In the genomic region with DNA sequence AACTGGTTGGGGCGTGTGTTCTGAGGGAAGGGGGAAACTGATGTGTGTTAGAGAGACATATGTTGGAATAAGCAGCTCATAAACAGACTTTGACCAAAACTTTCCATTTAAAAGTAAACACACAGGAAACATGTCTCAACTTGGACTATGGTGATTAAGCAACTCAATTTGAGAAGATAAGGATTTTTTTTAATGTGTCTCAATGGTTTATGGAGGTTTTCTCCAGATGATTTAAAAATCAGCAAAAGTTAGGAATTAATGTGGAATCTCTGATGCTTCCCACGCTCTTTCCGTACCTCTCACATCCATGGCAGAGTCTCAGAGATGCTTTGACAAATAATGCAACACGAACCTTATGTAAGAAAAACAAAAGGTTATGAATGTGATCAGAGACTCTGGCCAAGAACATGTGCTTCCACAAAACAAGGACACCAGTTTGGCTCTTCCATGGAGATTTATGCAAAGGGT, we compare ENCODE assay signal across 12 cellular contexts.
DNase-seq lines count a peak whose midpoint lies in the region; ATAC-seq and TF ChIP-seq lines count a peak whose summit lies in the region.
"Had no signal": no experiment of that assay in that cellular context is flagged by ENCODE, and none has a peak within 500 bp of the region (broad histone marks: within the 10 kb centered on the region; RNA-seq: fewer than 3 reads in every experiment).

No MANE protein-coding gene starts in this region.

- CTCF ChIA-PET in activated CD8-positive, alpha-beta T cell treated with anti-CD3 and anti-CD28 coated beads, Interleukin-2, amount 10 ng/mL, durations not matched to agents 7 days and 5 days (lab: Charles Lee): interaction anchor here (0.7 to 1.0 kb wide), 3 partner anchors 10 to 246 kb away, joined by 3 read pairs; no protein-coding TSS in a partner anchor

- no peaks in the 10 kb centered on the region for H3K27me3 Mint-ChIP-seq in activated CD8-positive, alpha-beta T cell treated with anti-CD3 and anti-CD28 coated beads, Interleukin-2, amount 10 ng/mL, durations not matched to agents 7 days and 5 days (ENCODE audit: low read depth)

- H3K4me3 ChIP-seq in heart left ventricle (no peak overlapping the region), skin epidermis (no peak overlapping the region)

- H3K27me3 ChIP-seq in heart left ventricle: no peaks in the 10 kb centered on the region

- peak; percentile 22 for DNase-seq in HCEC 1CT
- no peak for DNase-seq in activated CD8-positive, alpha-beta T cell treated with anti-CD3 and anti-CD28 coated beads, Interleukin-2, amount 10 ng/mL, durations not matched to agents 7 days and 5 days
- no peak for DNase-seq in heart left ventricle
- no peak for DNase-seq in RKO (ENCODE audit: low spot score)
- DNase-seq: anterior cingulate cortex, NCI-H510A treated with DMSO at 0.1 percent for 48 hours, substantia nigra had no signal

- POLR2A ChIA-PET in activated CD8-positive, alpha-beta T cell treated with anti-CD3 and anti-CD28 coated beads, Interleukin-2, amount 10 ng/mL, durations not matched to agents 7 days and 5 days (lab: Charles Lee): interaction anchor here (1.0 kb wide), 1 partner anchor 558 kb away, joined by 3 read pairs; no protein-coding TSS in a partner anchor

- H3K4me1 ChIP-seq in heart left ventricle: peaks cover 0 to 69% (median 39%) of the 10 kb centered on the region in 12 donors

- H3K36me3 Mint-ChIP-seq in activated CD8-positive, alpha-beta T cell treated with anti-CD3 and anti-CD28 coated beads, Interleukin-2, amount 10 ng/mL, durations not matched to agents 7 days and 5 days (ENCODE audit: low read depth): peaks cover 18% of the 10 kb centered on the region

- intact Hi-C loops in heart left ventricle (cut with DNase I): no loop called here

- H3K27ac ChIP-seq in heart left ventricle (peak overlapping the region in 10 of 12 donors; percentile 17 to 71 (median 50)), skin epidermis (peak overlapping the region in 11 of 21 experiments; percentile 0 to 64 (median 42))
- H3K27ac ChIP-seq: HL-60 had no signal

- H3K9me3 ChIP-seq in heart left ventricle: no peaks in the 10 kb centered on the region

- peaks cover 26% of the 10 kb centered on the region for H3K4me1 Mint-ChIP-seq in activated CD8-positive, alpha-beta T cell treated with anti-CD3 and anti-CD28 coated beads, Interleukin-2, amount 10 ng/mL, durations not matched to agents 7 days and 5 days (ENCODE audit: low read depth)

- TF ChIP-seq CTCF in heart left ventricle (IDR thresholded peaks at IDR 0.05): no peak

- peaks cover 0 to 5% (median 0%) of the 10 kb centered on the region in 9 donors for H3K36me3 ChIP-seq in heart left ventricle

- WGBS in heart left ventricle, 4 donors: 38 to 62% (median 50%) methylated on average over 4 of the region's 4 CpGs

- no peak for ATAC-seq in activated CD8-positive, alpha-beta T cell treated with anti-CD3 and anti-CD28 coated beads, Interleukin-2, amount 10 ng/mL, durations not matched to agents 7 days and 5 days
- ATAC-seq in heart left ventricle (peak in 3 of 4 donors; percentile 25 to 39 (median 29)), GM18519 (IDR thresholded peaks at IDR 0.05; ENCODE audit: low FRiP score, unreplicated experiment) (no peak), SK-N-SH treated with all-trans-retinoic acid at 6 μM for 48 hours (no peak), GM21825 (IDR thresholded peaks at IDR 0.05; ENCODE audit: unreplicated experiment) (no peak)

- no peak for TF ChIP-seq POLR2A in heart left ventricle (IDR thresholded peaks at IDR 0.05)

- peak overlapping the region; percentile 17 for H3K27ac Mint-ChIP-seq in activated CD8-positive, alpha-beta T cell treated with anti-CD3 and anti-CD28 coated beads, Interleukin-2, amount 10 ng/mL, durations not matched to agents 7 days and 5 days

- H3K9me3 Mint-ChIP-seq in activated CD8-positive, alpha-beta T cell treated with anti-CD3 and anti-CD28 coated beads, Interleukin-2, amount 10 ng/mL, durations not matched to agents 7 days and 5 days (ENCODE audit: insufficient read depth): no peaks in the 10 kb centered on the region

- no peak overlapping the region for H3K4me3 Mint-ChIP-seq in activated CD8-positive, alpha-beta T cell treated with anti-CD3 and anti-CD28 coated beads, Interleukin-2, amount 10 ng/mL, durations not matched to agents 7 days and 5 days

TF ChIP-seq in SK-N-SH treated with all-trans-retinoic acid at 6 μM for 48 hours, 23 proteins besides CTCF, POLR2A, EP300 and RAD21 (continues in another document):
- no peak for TF ChIP-seq ZFP3 (CRISPR knock-in tag; IDR thresholded peaks at IDR 0.05)
- TF ChIP-seq ZC3H10 (CRISPR knock-in tag; IDR thresholded peaks at IDR 0.05): no peak
- TF ChIP-seq, protein P1, sequence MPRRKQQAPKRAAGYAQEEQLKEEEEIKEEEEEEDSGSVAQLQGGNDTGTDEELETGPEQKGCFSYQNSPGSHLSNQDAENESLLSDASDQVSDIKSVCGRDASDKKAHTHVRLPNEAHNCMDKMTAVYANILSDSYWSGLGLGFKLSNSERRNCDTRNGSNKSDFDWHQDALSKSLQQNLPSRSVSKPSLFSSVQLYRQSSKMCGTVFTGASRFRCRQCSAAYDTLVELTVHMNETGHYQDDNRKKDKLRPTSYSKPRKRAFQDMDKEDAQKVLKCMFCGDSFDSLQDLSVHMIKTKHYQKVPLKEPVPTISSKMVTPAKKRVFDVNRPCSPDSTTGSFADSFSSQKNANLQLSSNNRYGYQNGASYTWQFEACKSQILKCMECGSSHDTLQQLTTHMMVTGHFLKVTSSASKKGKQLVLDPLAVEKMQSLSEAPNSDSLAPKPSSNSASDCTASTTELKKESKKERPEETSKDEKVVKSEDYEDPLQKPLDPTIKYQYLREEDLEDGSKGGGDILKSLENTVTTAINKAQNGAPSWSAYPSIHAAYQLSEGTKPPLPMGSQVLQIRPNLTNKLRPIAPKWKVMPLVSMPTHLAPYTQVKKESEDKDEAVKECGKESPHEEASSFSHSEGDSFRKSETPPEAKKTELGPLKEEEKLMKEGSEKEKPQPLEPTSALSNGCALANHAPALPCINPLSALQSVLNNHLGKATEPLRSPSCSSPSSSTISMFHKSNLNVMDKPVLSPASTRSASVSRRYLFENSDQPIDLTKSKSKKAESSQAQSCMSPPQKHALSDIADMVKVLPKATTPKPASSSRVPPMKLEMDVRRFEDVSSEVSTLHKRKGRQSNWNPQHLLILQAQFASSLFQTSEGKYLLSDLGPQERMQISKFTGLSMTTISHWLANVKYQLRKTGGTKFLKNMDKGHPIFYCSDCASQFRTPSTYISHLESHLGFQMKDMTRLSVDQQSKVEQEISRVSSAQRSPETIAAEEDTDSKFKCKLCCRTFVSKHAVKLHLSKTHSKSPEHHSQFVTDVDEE (CRISPR knock-in tag; IDR thresholded peaks at IDR 0.05): no peak
- no peak for TF ChIP-seq GLIS3 (CRISPR knock-in tag; IDR thresholded peaks at IDR 0.05)
- no peak for TF ChIP-seq PPARA (CRISPR knock-in tag; IDR thresholded peaks at IDR 0.05; ENCODE audit: borderline replicate concordance)
- no peak for TF ChIP-seq ZNF70 (CRISPR knock-in tag; IDR thresholded peaks at IDR 0.05)
- TF ChIP-seq ISL1 (CRISPR knock-in tag; IDR thresholded peaks at IDR 0.05): no peak
- no peak for TF ChIP-seq TOX (CRISPR knock-in tag; IDR thresholded peaks at IDR 0.05; ENCODE audit: borderline replicate concordance)
- TF ChIP-seq, protein P2, sequence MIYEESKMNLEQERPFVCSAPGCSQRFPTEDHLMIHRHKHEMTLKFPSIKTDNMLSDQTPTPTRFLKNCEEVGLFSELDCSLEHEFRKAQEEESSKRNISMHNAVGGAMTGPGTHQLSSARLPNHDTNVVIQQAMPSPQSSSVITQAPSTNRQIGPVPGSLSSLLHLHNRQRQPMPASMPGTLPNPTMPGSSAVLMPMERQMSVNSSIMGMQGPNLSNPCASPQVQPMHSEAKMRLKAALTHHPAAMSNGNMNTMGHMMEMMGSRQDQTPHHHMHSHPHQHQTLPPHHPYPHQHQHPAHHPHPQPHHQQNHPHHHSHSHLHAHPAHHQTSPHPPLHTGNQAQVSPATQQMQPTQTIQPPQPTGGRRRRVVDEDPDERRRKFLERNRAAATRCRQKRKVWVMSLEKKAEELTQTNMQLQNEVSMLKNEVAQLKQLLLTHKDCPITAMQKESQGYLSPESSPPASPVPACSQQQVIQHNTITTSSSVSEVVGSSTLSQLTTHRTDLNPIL (CRISPR knock-in tag; IDR thresholded peaks at IDR 0.05; ENCODE audit: low read depth): no peak
- no peak for TF ChIP-seq TCF4 (CRISPR knock-in tag; IDR thresholded peaks at IDR 0.05; ENCODE audit: borderline replicate concordance)
- TF ChIP-seq, protein P3, sequence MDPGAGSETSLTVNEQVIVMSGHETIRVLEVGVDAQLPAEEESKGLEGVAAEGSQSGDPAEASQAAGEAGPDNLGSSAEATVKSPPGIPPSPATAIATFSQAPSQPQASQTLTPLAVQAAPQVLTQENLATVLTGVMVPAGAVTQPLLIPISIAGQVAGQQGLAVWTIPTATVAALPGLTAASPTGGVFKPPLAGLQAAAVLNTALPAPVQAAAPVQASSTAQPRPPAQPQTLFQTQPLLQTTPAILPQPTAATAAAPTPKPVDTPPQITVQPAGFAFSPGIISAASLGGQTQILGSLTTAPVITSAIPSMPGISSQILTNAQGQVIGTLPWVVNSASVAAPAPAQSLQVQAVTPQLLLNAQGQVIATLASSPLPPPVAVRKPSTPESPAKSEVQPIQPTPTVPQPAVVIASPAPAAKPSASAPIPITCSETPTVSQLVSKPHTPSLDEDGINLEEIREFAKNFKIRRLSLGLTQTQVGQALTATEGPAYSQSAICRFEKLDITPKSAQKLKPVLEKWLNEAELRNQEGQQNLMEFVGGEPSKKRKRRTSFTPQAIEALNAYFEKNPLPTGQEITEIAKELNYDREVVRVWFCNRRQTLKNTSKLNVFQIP (CRISPR knock-in tag; IDR thresholded peaks at IDR 0.05; ENCODE audit: borderline replicate concordance, low read depth): no peak
- no peak for TF ChIP-seq SNAI2 (CRISPR knock-in tag; IDR thresholded peaks at IDR 0.05)
- no peak for TF ChIP-seq CSDC2 (CRISPR knock-in tag; IDR thresholded peaks at IDR 0.05)
- no peak for TF ChIP-seq RARB (CRISPR knock-in tag; IDR thresholded peaks at IDR 0.05)
- no peak for TF ChIP-seq ESRRG (CRISPR knock-in tag; IDR thresholded peaks at IDR 0.05)
- no peak for TF ChIP-seq OSR1 (CRISPR knock-in tag; IDR thresholded peaks at IDR 0.05)
- TF ChIP-seq BACH2 (CRISPR knock-in tag; IDR thresholded peaks at IDR 0.05; ENCODE audit: borderline replicate concordance): no peak
- TF ChIP-seq ARNTL (CRISPR knock-in tag; IDR thresholded peaks at IDR 0.05; ENCODE audit: borderline replicate concordance, low read depth): no peak

Comparison
In these comparisons a context has a peak if more than half of its experiments do, and no peak if none do; other contexts are left out.
1. ATAC-seq: peak in heart left ventricle (3 of 4); none in activated CD8-positive, alpha-beta T cell treated with anti-CD3 and anti-CD28 coated beads, Interleukin-2, amount 10 ng/mL, durations not matched to agents 7 days and 5 days (single experiment), GM18519 (single experiment), SK-N-SH treated with all-trans-retinoic acid at 6 μM for 48 hours (single experiment) and GM21825 (single experiment).